1 cellular context compared by ENCODE assay signal in the genomic region with DNA sequence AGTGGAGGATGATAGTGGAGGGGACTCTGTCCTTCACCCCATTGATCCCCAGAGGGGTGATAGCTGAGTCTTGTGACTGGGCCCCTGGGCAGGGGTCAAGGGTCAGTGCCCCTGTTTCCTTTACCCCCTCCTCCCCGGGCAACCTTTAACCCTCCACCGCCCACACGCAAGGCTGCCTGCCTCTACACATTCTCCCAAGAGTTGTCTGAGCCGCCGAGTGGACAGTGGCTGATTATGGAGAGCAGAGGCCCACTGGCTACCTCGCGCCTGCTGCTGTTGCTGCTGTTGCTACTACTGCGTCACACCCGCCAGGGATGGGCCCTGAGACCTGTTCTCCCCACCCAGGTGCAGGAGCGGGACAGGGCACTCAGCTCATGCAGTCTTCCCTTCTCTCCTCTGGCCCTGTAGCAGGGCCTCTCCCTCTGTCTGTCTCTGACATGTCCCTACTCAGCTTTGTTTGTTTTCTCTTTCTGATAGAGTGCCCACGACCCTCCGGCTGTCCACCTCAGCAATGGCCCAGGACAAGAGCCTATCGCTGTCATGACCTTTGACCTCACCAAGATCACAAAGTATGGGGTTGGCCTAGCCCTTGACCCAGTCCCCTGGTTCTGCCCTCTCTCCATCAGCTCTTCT.
TF ChIP-seq lines count a peak whose summit lies in the region.

A gene with protein sequence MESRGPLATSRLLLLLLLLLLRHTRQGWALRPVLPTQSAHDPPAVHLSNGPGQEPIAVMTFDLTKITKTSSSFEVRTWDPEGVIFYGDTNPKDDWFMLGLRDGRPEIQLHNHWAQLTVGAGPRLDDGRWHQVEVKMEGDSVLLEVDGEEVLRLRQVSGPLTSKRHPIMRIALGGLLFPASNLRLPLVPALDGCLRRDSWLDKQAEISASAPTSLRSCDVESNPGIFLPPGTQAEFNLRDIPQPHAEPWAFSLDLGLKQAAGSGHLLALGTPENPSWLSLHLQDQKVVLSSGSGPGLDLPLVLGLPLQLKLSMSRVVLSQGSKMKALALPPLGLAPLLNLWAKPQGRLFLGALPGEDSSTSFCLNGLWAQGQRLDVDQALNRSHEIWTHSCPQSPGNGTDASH (plus strand): TSS at position 197 of the 633 bp plus-strand sequence. CDS start 38 bp downstream, at position 235.

TF ChIP-seq in HepG2, 621 proteins besides CTCF, POLR2A, EP300 and RAD21 (continued from another document and continues in another):
- TF ChIP-seq, protein P1, sequence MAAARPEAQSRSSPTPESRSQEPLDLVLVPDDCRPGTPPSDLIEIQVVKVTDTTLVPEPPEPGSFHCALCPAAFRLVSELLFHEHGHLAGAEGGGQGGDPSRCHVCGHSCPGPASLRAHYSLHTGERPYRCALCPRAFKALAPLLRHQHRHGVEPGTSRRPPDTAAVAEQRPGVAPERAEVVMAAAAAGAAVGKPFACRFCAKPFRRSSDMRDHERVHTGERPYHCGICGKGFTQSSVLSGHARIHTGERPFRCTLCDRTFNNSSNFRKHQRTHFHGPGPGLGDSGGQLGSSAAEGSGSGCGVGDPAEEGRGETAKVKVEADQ (CRISPR knock-in tag; IDR thresholded peaks at IDR 0.05; ENCODE audit: borderline replicate concordance): 0 out of 2 replicates have a peak, but pooled peaks have one; percentile 50
- TF ChIP-seq, protein P2, sequence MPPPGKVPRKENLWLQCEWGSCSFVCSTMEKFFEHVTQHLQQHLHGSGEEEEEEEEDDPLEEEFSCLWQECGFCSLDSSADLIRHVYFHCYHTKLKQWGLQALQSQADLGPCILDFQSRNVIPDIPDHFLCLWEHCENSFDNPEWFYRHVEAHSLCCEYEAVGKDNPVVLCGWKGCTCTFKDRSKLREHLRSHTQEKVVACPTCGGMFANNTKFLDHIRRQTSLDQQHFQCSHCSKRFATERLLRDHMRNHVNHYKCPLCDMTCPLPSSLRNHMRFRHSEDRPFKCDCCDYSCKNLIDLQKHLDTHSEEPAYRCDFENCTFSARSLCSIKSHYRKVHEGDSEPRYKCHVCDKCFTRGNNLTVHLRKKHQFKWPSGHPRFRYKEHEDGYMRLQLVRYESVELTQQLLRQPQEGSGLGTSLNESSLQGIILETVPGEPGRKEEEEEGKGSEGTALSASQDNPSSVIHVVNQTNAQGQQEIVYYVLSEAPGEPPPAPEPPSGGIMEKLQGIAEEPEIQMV (CRISPR knock-in tag; IDR thresholded peaks at IDR 0.05; ENCODE audit: low read depth): no peak
- TF ChIP-seq NKX3-1 (CRISPR knock-in tag; IDR thresholded peaks at IDR 0.05) (no peak), TEAD3 (CRISPR knock-in tag; optimal IDR thresholded peaks at IDR 0.05; ENCODE audit: borderline replicate concordance) (no peak), ATM (IDR thresholded peaks at IDR 0.05; ENCODE audit: borderline replicate concordance) (no peak), JUND (CRISPR knock-in tag; IDR thresholded peaks at IDR 0.05) (no peak), SUZ12 (IDR thresholded peaks at IDR 0.05; ENCODE audit: low read depth, low read length) (no peak), ISX (CRISPR knock-in tag; conservative IDR thresholded peaks at IDR 0.05) (no peak), MBNL3 (CRISPR knock-in tag; conservative IDR thresholded peaks at IDR 0.05) (no peak), ZNF33A (CRISPR knock-in tag; IDR thresholded peaks at IDR 0.05; ENCODE audit: borderline replicate concordance) (no peak), CBFB (CRISPR knock-in tag; IDR thresholded peaks at IDR 0.05) (no peak), ELF1 (CRISPR knock-in tag; IDR thresholded peaks at IDR 0.05) (no peak), MAF1 (CRISPR knock-in tag; IDR thresholded peaks at IDR 0.05; ENCODE audit: borderline replicate concordance) (no peak), ZNF3 (CRISPR knock-in tag; IDR thresholded peaks at IDR 0.05) (no peak), NR2F2 (IDR thresholded peaks at IDR 0.05; ENCODE audit: borderline replicate concordance, low read depth) (peak; percentile 85), NBN (conservative IDR thresholded peaks at IDR 0.05) (no peak), ZNF431 (CRISPR knock-in tag; IDR thresholded peaks at IDR 0.05; ENCODE audit: borderline replicate concordance, low read depth) (no peak), TRIM24 (CRISPR knock-in tag; IDR thresholded peaks at IDR 0.05) (no peak), NFE2L1 (CRISPR knock-in tag; IDR thresholded peaks at IDR 0.05; ENCODE audit: borderline replicate concordance) (no peak), AGO2 (optimal IDR thresholded peaks at IDR 0.05; ENCODE audit: low read depth, low read length) (no peak), ZNF672 (CRISPR knock-in tag; IDR thresholded peaks at IDR 0.05) (no peak), IKZF4 (CRISPR knock-in tag; IDR thresholded peaks at IDR 0.05; ENCODE audit: borderline replicate concordance, low read depth, not compliant biosample characterization) (no peak), KLF12 (CRISPR knock-in tag; IDR thresholded peaks at IDR 0.05; ENCODE audit: borderline replicate concordance) (no peak), CHCHD3 (CRISPR knock-in tag; IDR thresholded peaks at IDR 0.05) (no peak), XBP1 (CRISPR knock-in tag; IDR thresholded peaks at IDR 0.05) (no peak), REL (CRISPR knock-in tag; conservative IDR thresholded peaks at IDR 0.05) (no peak), ATF7-NPFF (CRISPR knock-in tag; IDR thresholded peaks at IDR 0.05; ENCODE audit: low read depth) (no peak), SAP130 (CRISPR knock-in tag; IDR thresholded peaks at IDR 0.05; ENCODE audit: low read depth) (0 out of 2 replicates have a peak, but pooled peaks have one; percentile 26), ZNF782 (CRISPR knock-in tag; IDR thresholded peaks at IDR 0.05; ENCODE audit: borderline replicate concordance) (no peak)
- TF ChIP-seq, protein P3, sequence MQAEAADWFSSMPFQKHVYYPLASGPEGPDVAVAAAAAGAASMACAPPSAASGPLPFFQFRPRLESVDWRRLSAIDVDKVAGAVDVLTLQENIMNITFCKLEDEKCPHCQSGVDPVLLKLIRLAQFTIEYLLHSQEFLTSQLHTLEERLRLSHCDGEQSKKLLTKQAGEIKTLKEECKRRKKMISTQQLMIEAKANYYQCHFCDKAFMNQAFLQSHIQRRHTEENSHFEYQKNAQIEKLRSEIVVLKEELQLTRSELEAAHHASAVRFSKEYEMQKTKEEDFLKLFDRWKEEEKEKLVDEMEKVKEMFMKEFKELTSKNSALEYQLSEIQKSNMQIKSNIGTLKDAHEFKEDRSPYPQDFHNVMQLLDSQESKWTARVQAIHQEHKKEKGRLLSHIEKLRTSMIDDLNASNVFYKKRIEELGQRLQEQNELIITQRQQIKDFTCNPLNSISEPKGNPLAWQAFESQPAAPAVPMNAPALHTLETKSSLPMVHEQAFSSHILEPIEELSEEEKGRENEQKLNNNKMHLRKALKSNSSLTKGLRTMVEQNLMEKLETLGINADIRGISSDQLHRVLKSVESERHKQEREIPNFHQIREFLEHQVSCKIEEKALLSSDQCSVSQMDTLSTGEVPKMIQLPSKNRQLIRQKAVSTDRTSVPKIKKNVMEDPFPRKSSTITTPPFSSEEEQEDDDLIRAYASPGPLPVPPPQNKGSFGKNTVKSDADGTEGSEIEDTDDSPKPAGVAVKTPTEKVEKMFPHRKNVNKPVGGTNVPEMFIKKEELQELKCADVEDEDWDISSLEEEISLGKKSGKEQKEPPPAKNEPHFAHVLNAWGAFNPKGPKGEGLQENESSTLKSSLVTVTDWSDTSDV (CRISPR knock-in tag; IDR thresholded peaks at IDR 0.05): no peak
- TF ChIP-seq, protein P4, sequence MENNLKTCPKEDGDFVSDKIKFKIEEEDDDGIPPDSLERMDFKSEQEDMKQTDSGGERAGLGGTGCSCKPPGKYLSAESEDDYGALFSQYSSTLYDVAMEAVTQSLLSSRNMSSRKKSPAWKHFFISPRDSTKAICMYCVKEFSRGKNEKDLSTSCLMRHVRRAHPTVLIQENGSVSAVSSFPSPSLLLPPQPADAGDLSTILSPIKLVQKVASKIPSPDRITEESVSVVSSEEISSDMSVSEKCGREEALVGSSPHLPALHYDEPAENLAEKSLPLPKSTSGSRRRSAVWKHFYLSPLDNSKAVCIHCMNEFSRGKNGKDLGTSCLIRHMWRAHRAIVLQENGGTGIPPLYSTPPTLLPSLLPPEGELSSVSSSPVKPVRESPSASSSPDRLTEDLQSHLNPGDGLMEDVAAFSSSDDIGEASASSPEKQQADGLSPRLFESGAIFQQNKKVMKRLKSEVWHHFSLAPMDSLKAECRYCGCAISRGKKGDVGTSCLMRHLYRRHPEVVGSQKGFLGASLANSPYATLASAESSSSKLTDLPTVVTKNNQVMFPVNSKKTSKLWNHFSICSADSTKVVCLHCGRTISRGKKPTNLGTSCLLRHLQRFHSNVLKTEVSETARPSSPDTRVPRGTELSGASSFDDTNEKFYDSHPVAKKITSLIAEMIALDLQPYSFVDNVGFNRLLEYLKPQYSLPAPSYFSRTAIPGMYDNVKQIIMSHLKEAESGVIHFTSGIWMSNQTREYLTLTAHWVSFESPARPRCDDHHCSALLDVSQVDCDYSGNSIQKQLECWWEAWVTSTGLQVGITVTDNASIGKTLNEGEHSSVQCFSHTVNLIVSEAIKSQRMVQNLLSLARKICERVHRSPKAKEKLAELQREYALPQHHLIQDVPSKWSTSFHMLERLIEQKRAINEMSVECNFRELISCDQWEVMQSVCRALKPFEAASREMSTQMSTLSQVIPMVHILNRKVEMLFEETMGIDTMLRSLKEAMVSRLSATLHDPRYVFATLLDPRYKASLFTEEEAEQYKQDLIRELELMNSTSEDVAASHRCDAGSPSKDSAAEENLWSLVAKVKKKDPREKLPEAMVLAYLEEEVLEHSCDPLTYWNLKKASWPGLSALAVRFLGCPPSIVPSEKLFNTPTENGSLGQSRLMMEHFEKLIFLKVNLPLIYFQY (CRISPR knock-in tag; IDR thresholded peaks at IDR 0.05; ENCODE audit: borderline replicate concordance): no peak
- TF ChIP-seq, protein P5, sequence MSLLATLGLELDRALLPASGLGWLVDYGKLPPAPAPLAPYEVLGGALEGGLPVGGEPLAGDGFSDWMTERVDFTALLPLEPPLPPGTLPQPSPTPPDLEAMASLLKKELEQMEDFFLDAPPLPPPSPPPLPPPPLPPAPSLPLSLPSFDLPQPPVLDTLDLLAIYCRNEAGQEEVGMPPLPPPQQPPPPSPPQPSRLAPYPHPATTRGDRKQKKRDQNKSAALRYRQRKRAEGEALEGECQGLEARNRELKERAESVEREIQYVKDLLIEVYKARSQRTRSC (CRISPR knock-in tag; IDR thresholded peaks at IDR 0.05; ENCODE audit: low read depth): no peak
- TF ChIP-seq, protein P6, sequence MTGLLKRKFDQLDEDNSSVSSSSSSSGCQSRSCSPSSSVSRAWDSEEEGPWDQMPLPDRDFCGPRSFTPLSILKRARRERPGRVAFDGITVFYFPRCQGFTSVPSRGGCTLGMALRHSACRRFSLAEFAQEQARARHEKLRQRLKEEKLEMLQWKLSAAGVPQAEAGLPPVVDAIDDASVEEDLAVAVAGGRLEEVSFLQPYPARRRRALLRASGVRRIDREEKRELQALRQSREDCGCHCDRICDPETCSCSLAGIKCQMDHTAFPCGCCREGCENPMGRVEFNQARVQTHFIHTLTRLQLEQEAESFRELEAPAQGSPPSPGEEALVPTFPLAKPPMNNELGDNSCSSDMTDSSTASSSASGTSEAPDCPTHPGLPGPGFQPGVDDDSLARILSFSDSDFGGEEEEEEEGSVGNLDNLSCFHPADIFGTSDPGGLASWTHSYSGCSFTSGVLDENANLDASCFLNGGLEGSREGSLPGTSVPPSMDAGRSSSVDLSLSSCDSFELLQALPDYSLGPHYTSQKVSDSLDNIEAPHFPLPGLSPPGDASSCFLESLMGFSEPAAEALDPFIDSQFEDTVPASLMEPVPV (CRISPR knock-in tag; IDR thresholded peaks at IDR 0.05): no peak
- TF ChIP-seq, protein P7, sequence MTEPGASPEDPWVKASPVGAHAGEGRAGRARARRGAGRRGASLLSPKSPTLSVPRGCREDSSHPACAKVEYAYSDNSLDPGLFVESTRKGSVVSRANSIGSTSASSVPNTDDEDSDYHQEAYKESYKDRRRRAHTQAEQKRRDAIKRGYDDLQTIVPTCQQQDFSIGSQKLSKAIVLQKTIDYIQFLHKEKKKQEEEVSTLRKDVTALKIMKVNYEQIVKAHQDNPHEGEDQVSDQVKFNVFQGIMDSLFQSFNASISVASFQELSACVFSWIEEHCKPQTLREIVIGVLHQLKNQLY (CRISPR knock-in tag; IDR thresholded peaks at IDR 0.05): no peak
- TF ChIP-seq, protein P8, sequence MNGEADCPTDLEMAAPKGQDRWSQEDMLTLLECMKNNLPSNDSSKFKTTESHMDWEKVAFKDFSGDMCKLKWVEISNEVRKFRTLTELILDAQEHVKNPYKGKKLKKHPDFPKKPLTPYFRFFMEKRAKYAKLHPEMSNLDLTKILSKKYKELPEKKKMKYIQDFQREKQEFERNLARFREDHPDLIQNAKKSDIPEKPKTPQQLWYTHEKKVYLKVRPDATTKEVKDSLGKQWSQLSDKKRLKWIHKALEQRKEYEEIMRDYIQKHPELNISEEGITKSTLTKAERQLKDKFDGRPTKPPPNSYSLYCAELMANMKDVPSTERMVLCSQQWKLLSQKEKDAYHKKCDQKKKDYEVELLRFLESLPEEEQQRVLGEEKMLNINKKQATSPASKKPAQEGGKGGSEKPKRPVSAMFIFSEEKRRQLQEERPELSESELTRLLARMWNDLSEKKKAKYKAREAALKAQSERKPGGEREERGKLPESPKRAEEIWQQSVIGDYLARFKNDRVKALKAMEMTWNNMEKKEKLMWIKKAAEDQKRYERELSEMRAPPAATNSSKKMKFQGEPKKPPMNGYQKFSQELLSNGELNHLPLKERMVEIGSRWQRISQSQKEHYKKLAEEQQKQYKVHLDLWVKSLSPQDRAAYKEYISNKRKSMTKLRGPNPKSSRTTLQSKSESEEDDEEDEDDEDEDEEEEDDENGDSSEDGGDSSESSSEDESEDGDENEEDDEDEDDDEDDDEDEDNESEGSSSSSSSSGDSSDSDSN (CRISPR knock-in tag; IDR thresholded peaks at IDR 0.05): no peak; the same call in 1 of the 2 replicates
- TF ChIP-seq, protein P9, sequence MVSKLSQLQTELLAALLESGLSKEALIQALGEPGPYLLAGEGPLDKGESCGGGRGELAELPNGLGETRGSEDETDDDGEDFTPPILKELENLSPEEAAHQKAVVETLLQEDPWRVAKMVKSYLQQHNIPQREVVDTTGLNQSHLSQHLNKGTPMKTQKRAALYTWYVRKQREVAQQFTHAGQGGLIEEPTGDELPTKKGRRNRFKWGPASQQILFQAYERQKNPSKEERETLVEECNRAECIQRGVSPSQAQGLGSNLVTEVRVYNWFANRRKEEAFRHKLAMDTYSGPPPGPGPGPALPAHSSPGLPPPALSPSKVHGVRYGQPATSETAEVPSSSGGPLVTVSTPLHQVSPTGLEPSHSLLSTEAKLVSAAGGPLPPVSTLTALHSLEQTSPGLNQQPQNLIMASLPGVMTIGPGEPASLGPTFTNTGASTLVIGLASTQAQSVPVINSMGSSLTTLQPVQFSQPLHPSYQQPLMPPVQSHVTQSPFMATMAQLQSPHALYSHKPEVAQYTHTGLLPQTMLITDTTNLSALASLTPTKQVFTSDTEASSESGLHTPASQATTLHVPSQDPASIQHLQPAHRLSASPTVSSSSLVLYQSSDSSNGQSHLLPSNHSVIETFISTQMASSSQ (IDR thresholded peaks at IDR 0.05; ENCODE audit: low read depth): no peak
- TF ChIP-seq, protein P9 (CRISPR knock-in tag; IDR thresholded peaks at IDR 0.05; ENCODE audit: borderline replicate concordance): 0 out of 2 replicates have a peak, but pooled peaks have one; percentile 22
